In the genomic region with DNA sequence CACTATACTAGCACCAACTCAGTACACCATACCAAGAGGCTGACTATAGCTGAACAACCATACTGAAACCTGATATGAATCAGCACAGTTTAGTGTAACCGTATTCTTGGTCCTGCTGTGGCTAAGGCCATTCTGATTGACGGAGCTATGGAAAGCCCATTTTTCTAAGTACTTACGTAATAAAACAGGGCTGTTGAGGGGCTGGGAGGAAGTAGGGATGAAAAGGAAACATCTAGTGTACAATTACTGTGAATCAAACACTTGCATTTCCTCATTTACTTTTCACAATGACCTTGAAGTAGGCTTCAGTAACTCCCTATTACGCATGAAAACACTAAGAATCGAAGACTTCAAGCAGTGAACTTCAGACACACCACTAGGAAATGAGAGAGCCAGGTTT, we compare ENCODE assay signal across 14 cellular contexts.
DNase-seq lines count a peak whose midpoint lies in the region; ATAC-seq lines count a peak whose summit lies in the region.
"Had no signal": no experiment of that assay in that cellular context is flagged by ENCODE, and none has a peak within 500 bp of the region (broad histone marks: within the 10 kb centered on the region; RNA-seq: fewer than 3 reads in every experiment).

No MANE protein-coding gene starts in this region.

- H3K9me3 Mint-ChIP-seq in stimulated activated effector memory CD8-positive, alpha-beta T cell treated with anti-CD3 and anti-CD28 coated beads, Interleukin-12 subunit alpha, Interleukin-12 subunit beta, amount 100 ng/mL, for 72 hours, result peaks cover 3% of the 10 kb centered on the region

- peaks cover 8% of the 10 kb centered on the region for H3K4me1 Mint-ChIP-seq in stimulated activated effector memory CD8-positive, alpha-beta T cell treated with anti-CD3 and anti-CD28 coated beads, Interleukin-12 subunit alpha, Interleukin-12 subunit beta, amount 100 ng/mL, for 72 hours

- H3K4me3 Mint-ChIP-seq in stimulated activated effector memory CD8-positive, alpha-beta T cell treated with anti-CD3 and anti-CD28 coated beads, Interleukin-12 subunit alpha, Interleukin-12 subunit beta, amount 100 ng/mL, for 72 hours, result no peak overlapping the region
- H3K4me3 Mint-ChIP-seq: activated naive CD4-positive, alpha-beta T cell treated with anti-CD3 and anti-CD28 coated beads, Interleukin-2, amount 50 U/mL, for 24 hours had no signal

- H3K36me3 Mint-ChIP-seq in stimulated activated effector memory CD8-positive, alpha-beta T cell treated with anti-CD3 and anti-CD28 coated beads, Interleukin-12 subunit alpha, Interleukin-12 subunit beta, amount 100 ng/mL, for 72 hours, result no peaks in the 10 kb centered on the region

- no peak overlapping the region for H3K27ac Mint-ChIP-seq in stimulated activated effector memory CD8-positive, alpha-beta T cell treated with anti-CD3 and anti-CD28 coated beads, Interleukin-12 subunit alpha, Interleukin-12 subunit beta, amount 100 ng/mL, for 72 hours
- H3K27ac Mint-ChIP-seq: activated naive CD4-positive, alpha-beta T cell treated with anti-CD3 and anti-CD28 coated beads, Interleukin-2, amount 50 U/mL, for 24 hours had no signal

- ATAC-seq in HG02610 (IDR thresholded peaks at IDR 0.05; ENCODE audit: unreplicated experiment) (peak; percentile 100), HG03558 (IDR thresholded peaks at IDR 0.05; ENCODE audit: extremely low read depth, unreplicated experiment) (peak; percentile 85)
- ATAC-seq in stimulated activated effector memory CD8-positive, alpha-beta T cell treated with anti-CD3 and anti-CD28 coated beads, Interleukin-12 subunit alpha, Interleukin-12 subunit beta, amount 100 ng/mL, for 72 hours, result peak; percentile 100
- ATAC-seq: Right ventricle myocardium inferior had no signal

- DNase-seq in NCI-H748 (lab: John Stamatoyannopoulos, UW; ENCODE audit: unreplicated experiment) (peak; percentile 28), NCI-H748 treated with DMSO at 0.1 percent for 48 hours (lab: John Stamatoyannopoulos, UW) (no peak), anterior cingulate cortex (lab: John Stamatoyannopoulos, UW) (no peak), NCI-H1105 (lab: John Stamatoyannopoulos, UW) (no peak), retina (no peak)
- DNase-seq in stimulated activated effector memory CD8-positive, alpha-beta T cell treated with anti-CD3 and anti-CD28 coated beads, Interleukin-12 subunit alpha, Interleukin-12 subunit beta, amount 100 ng/mL, for 72 hours (ENCODE audit: low spot score in 2 of 2), result no peak
- DNase-seq: activated CD4-positive, CD25-positive, alpha-beta regulatory T cell; kidney glomerular epithelial cell; NCI-H2029; stimulated activated CD4-positive, alpha-beta T cell treated with anti-CD3 and anti-CD28 coated beads, Interleukin-2, amount 100 ng/mL, for 48 hours had no signal
